Comparison of ENCODE assay signal across 10 cellular contexts in genomic region chr1:91872560-91873081, GRCh38. TPM values are rescaled to one million over a fixed set of nuclear protein-coding genes. Genes with fewer than 3 reads are reported as not detected.
DNase-seq lines count a peak whose midpoint lies in the region; ATAC-seq and TF ChIP-seq lines count a peak whose summit lies in the region.
"Had no signal": no experiment of that assay in that cellular context is flagged by ENCODE, and none has a peak within 500 bp of the region (broad histone marks: within the 10 kb centered on the region; RNA-seq: fewer than 3 reads in every experiment).

No MANE protein-coding gene starts in this region.

- ATAC-seq in DND-41 (ENCODE audit: insufficient read depth, low read depth) (peak; percentile 97), mucosa of descending colon (peak; percentile 40)
- ATAC-seq in activated T-helper 17 cell treated with anti-CD3 and anti-CD28 coated beads, Interleukin-2, amount 50 U/mL, for 72 hours (replicated peaks), result peak; percentile 59

- H4K20me1 ChIP-seq in DND-41 (ENCODE audit: insufficient read depth, low read length), result no peaks in the 10 kb centered on the region

- H3K4me3 ChIP-seq in DND-41 (ENCODE audit: low read depth in 1 of 2, low read length in 2 of 2) (no peak overlapping the region), mucosa of descending colon (no peak overlapping the region)
- H3K4me3 ChIP-seq: skin epidermis, transverse colon had no signal

- peak overlapping the region; percentile 13; the same call in 1 of the 2 replicates for H3K4me2 ChIP-seq in DND-41 (ENCODE audit: insufficient read depth, low read length)

- H3K36me3 Mint-ChIP-seq in activated T-helper 17 cell treated with anti-CD3 and anti-CD28 coated beads, Interleukin-2, amount 50 U/mL, for 72 hours (ENCODE audit: low read depth), result no peaks in the 10 kb centered on the region

- intact Hi-C loops in mucosa of descending colon (cut with DNase I, micrococcal nuclease), result no loop called here

- no peaks in the 10 kb centered on the region for H3K27me3 Mint-ChIP-seq in activated T-helper 17 cell treated with anti-CD3 and anti-CD28 coated beads, Interleukin-2, amount 50 U/mL, for 72 hours

- peaks cover 16% of the 10 kb centered on the region for H3K27me3 ChIP-seq in DND-41 (ENCODE audit: insufficient read depth, low read length, poor library complexity)
- H3K27me3 ChIP-seq: transverse colon had no signal

- H3K9ac ChIP-seq in DND-41 (ENCODE audit: low read depth, low read length), result no peak overlapping the region

- peak overlapping the region; percentile 73 for H3K27ac Mint-ChIP-seq in activated T-helper 17 cell treated with anti-CD3 and anti-CD28 coated beads, Interleukin-2, amount 50 U/mL, for 72 hours

- H2AFZ ChIP-seq in DND-41 (ENCODE audit: low read depth, low read length), result no peak overlapping the region

- DNase-seq in DND-41 (peak; percentile 84), M059J (ENCODE audit: low read depth) (peak; percentile 66), mucosa of descending colon (no peak), cerebellum (ENCODE audit: low spot score) (no peak), DMS53 (lab: John Stamatoyannopoulos, UW) (no peak), H4 (ENCODE audit: low spot score) (no peak), SIG-M5 treated with dmso at 0.1 percent for 504 hours (lab: John Stamatoyannopoulos, UW; ENCODE audit: unreplicated experiment) (no peak)
- DNase-seq: transverse colon had no signal

- H3K4me1 ChIP-seq in DND-41 (ENCODE audit: insufficient read depth, low read length), result peaks cover 18% of the 10 kb centered on the region
- H3K4me1 ChIP-seq in mucosa of descending colon (ENCODE audit: low read depth), result no peaks in the 10 kb centered on the region

- no peak overlapping the region for H3K27ac ChIP-seq in DND-41 (ENCODE audit: low read length)
- H3K27ac ChIP-seq: transverse colon had no signal

- no peaks in the 10 kb centered on the region for H3K9me3 Mint-ChIP-seq in activated T-helper 17 cell treated with anti-CD3 and anti-CD28 coated beads, Interleukin-2, amount 50 U/mL, for 72 hours

- no peaks in the 10 kb centered on the region for H3K79me2 ChIP-seq in DND-41 (ENCODE audit: insufficient read depth, low read length)

- H3K36me3 ChIP-seq in DND-41 (ENCODE audit: insufficient read depth, low read length), result no peaks in the 10 kb centered on the region
- H3K36me3 ChIP-seq in mucosa of descending colon (ENCODE audit: low read depth), result no peaks in the 10 kb centered on the region
- H3K36me3 ChIP-seq: transverse colon had no signal

- no peaks in the 10 kb centered on the region for H3K9me3 ChIP-seq in DND-41 (ENCODE audit: insufficient read depth, low read length, severe bottlenecking)
- H3K9me3 ChIP-seq in mucosa of descending colon, result no peaks in the 10 kb centered on the region
- H3K9me3 ChIP-seq: transverse colon had no signal

- H3K4me3 Mint-ChIP-seq in activated T-helper 17 cell treated with anti-CD3 and anti-CD28 coated beads, Interleukin-2, amount 50 U/mL, for 72 hours, result peak overlapping the region; percentile 73

- TF ChIP-seq CTCF in DND-41 (IDR thresholded peaks at IDR 0.05; ENCODE audit: borderline replicate concordance, extremely low read depth, low read length, poor library complexity, severe bottlenecking), result no peak
- TF ChIP-seq CTCF in mucosa of descending colon (IDR thresholded peaks at IDR 0.05), result no peak

- H3K4me1 Mint-ChIP-seq in activated T-helper 17 cell treated with anti-CD3 and anti-CD28 coated beads, Interleukin-2, amount 50 U/mL, for 72 hours, result peaks cover 40% of the 10 kb centered on the region

RNA-seq across cellular contexts. Expression of gene TGFBR3, which starts 13.3 kb away (rescaled TPM):
- 1.8 and 2.1 TPM in 2 replicates for total RNA-seq in M059J (2014; rRNA removed; shearing (Covaris generic))
- total RNA-seq in activated T-helper 17 cell treated with anti-CD3 and anti-CD28 coated beads, Interleukin-2, amount 50 U/mL, for 72 hours, result 1 to 10 TPM; 2.5 to 4.3 TPM
- total RNA-seq in mucosa of descending colon (10 to 100 TPM; 11.6 to 89.7 (median 21.1) TPM), cerebellum (14.3 TPM)
- 3.4 and 4.2 TPM in 2 replicates for total RNA-seq in H4 (2014; rRNA removed; shearing (Covaris generic))

Comparison
In these comparisons a context has a peak if more than half of its experiments do, and no peak if none do; other contexts are left out.
1. ATAC-seq: peak in every context shown above with its lines; median percentile 97 in DND-41; 59 in activated T-helper 17 cell treated with anti-CD3 and anti-CD28 coated beads, Interleukin-2, amount 50 U/mL, for 72 hours; 40 in mucosa of descending colon.
2. DNase-seq: peak in DND-41 (single experiment) and M059J (single experiment); none in mucosa of descending colon (0 of 3), cerebellum (single experiment), DMS53 (single experiment), H4 (single experiment) and SIG-M5 treated with dmso at 0.1 percent for 504 hours (single experiment).